ENCODE assay signal across 9 cellular contexts in genomic region chrX:140764401-140764919, GRCh38. TPM values are rescaled to one million over a fixed set of nuclear protein-coding genes. Genes with fewer than 3 reads are reported as not detected.
DNase-seq lines count a peak whose midpoint lies in the region; ATAC-seq and TF ChIP-seq lines count a peak whose summit lies in the region.
"Had no signal": no experiment of that assay in that cellular context is flagged by ENCODE, and none has a peak within 500 bp of the region (broad histone marks: within the 10 kb centered on the region; RNA-seq: fewer than 3 reads in every experiment).

No MANE protein-coding gene starts in this region.

- H3K4me3 ChIP-seq in PC-3 (ENCODE audit: low read length), result peak overlapping the region; percentile 98
- H3K4me3 ChIP-seq in esophagus muscularis mucosa, result peak overlapping the region; percentile 40 to 53 (median 44)
- peak overlapping the region; percentile 49 for H3K4me3 ChIP-seq in neural progenitor cell
- H3K4me3 ChIP-seq: lung had no signal

- H3K27me3 Mint-ChIP-seq in neural progenitor cell (ENCODE audit: insufficient read depth, low read depth) (peaks cover 4% of the 10 kb centered on the region), immature natural killer cell (ENCODE audit: low read depth in 3 of 3) (peaks cover 7 to 8% (median 8%) of the 10 kb centered on the region in 3 donors)

- H3K36me3 Mint-ChIP-seq in neural progenitor cell, result no peaks in the 10 kb centered on the region
- no peaks in the 10 kb centered on the region for H3K36me3 Mint-ChIP-seq in immature natural killer cell

- WGBS in esophagus muscularis mucosa, result 25% methylated on average over 26 of the region's 31 CpGs

- H3K27ac Mint-ChIP-seq in neural progenitor cell, result no peak overlapping the region
- no peak overlapping the region for H3K27ac Mint-ChIP-seq in immature natural killer cell

- TF ChIP-seq CTCF in PC-3 (conservative IDR thresholded peaks at IDR 0.05; ENCODE audit: low read depth, low read length) (no peak), esophagus muscularis mucosa (IDR thresholded peaks at IDR 0.05) (no peak), neural progenitor cell (IDR thresholded peaks at IDR 0.05) (no peak)

- H3K9ac ChIP-seq in PC-3 (ENCODE audit: low read length) (peak overlapping the region; percentile 80), neural progenitor cell (no peak overlapping the region)

- H3K36me3 ChIP-seq in PC-3 (ENCODE audit: low read depth, low read length) (no peaks in the 10 kb centered on the region), esophagus muscularis mucosa (no peaks in the 10 kb centered on the region), neural progenitor cell (no peaks in the 10 kb centered on the region)

- POLR2A ChIA-PET in PC-3 (lab: Charles Lee; ENCODE audit: unreplicated experiment), result no interaction called here

- intact Hi-C loops in PC-3 (cut with micrococcal nuclease) (loop anchor here (2.0 to 10.0 kb wide), 3 partner anchors 148 to 1170 kb away; no protein-coding TSS in a partner anchor), esophagus muscularis mucosa (cut with DNase I) (no loop called here)

- peak overlapping the region; percentile 99 for H2AFZ ChIP-seq in PC-3 (ENCODE audit: low read length)
- H2AFZ ChIP-seq in neural progenitor cell (replicated peaks), result no peak overlapping the region

- H3F3A ChIP-seq in PC-3 (ENCODE audit: low read length, unreplicated experiment), result no peaks in the 10 kb centered on the region
- no peaks in the 10 kb centered on the region for H3F3A ChIP-seq in neural progenitor cell (ENCODE audit: low read depth)

- H3K4me2 ChIP-seq in PC-3 (ENCODE audit: low read length), result peak overlapping the region; percentile 89
- H3K4me2 ChIP-seq in neural progenitor cell, result peak overlapping the region; percentile 76

- H3K4me1 Mint-ChIP-seq in neural progenitor cell (peaks cover 17% of the 10 kb centered on the region), immature natural killer cell (peaks cover 3 to 6% of the 10 kb centered on the region in 2 donors)

- H3K27ac ChIP-seq in PC-3 (ENCODE audit: low read length) (peak overlapping the region; percentile 36; the same call in 1 of the 2 replicates), esophagus muscularis mucosa (replicated peaks in 1 of 4) (no peak overlapping the region), neural progenitor cell (no peak overlapping the region)

- CTCF ChIA-PET in PC-3 (lab: Charles Lee), result interaction anchor here (0.6 to 1.4 kb wide), 2 partner anchors 54 to 154 kb away, joined by 8 read pairs; no protein-coding TSS in a partner anchor

- peak overlapping the region; percentile 88 for H3K4me3 Mint-ChIP-seq in neural progenitor cell
- H3K4me3 Mint-ChIP-seq in immature natural killer cell, result peak overlapping the region in 1 of 5 donors; percentile 42

- no peaks in the 10 kb centered on the region for H3K9me3 Mint-ChIP-seq in neural progenitor cell
- no peaks in the 10 kb centered on the region for H3K9me3 Mint-ChIP-seq in immature natural killer cell

- H3K9me3 ChIP-seq in PC-3 (ENCODE audit: low read length) (no peaks in the 10 kb centered on the region), esophagus muscularis mucosa (no peaks in the 10 kb centered on the region), neural progenitor cell (ENCODE audit: low read depth) (no peaks in the 10 kb centered on the region)

- no peak for TF ChIP-seq EP300 in esophagus muscularis mucosa (IDR thresholded peaks at IDR 0.05)

- no peaks in the 10 kb centered on the region for H3K9me2 ChIP-seq in PC-3 (replicated peaks; ENCODE audit: low read length)

- H3K27me3 ChIP-seq in PC-3 (ENCODE audit: low read length), result no peaks in the 10 kb centered on the region
- peaks cover 0 to 13% (median 6%) of the 10 kb centered on the region in 4 donors for H3K27me3 ChIP-seq in esophagus muscularis mucosa
- H3K27me3 ChIP-seq in neural progenitor cell, result peaks cover 19% of the 10 kb centered on the region

- H3K79me2 ChIP-seq in PC-3 (ENCODE audit: low read length) (peaks cover 46% of the 10 kb centered on the region), neural progenitor cell (ENCODE audit: low read depth) (no peaks in the 10 kb centered on the region)

- peak; percentile 81 for ATAC-seq in PC-3
- ATAC-seq in GM21786 (IDR thresholded peaks at IDR 0.05; ENCODE audit: unreplicated experiment), result no peak

- no TSS peak for BruUV-seq in PC-3 (replicated peaks; lab: Mats Ljungman, UMichigan)

- TF ChIP-seq POLR2A in esophagus muscularis mucosa (IDR thresholded peaks at IDR 0.05; ENCODE audit: low read depth), result no peak

- H4K20me1 ChIP-seq in PC-3 (ENCODE audit: low read length) (no peaks in the 10 kb centered on the region), neural progenitor cell (ENCODE audit: low read depth) (no peaks in the 10 kb centered on the region)

- DNase-seq in Daoy (ENCODE audit: low read depth) (peak; percentile 24), PC-3 (peak; percentile 58), esophagus muscularis mucosa (ENCODE audit: extremely low spot score) (no peak), neural progenitor cell (ENCODE audit: low spot score) (peak; percentile 59), midbrain (lab: John Stamatoyannopoulos, UW) (no peak), immature natural killer cell (no peak)
- DNase-seq in central memory CD4-positive, alpha-beta T cell, result no peak

- H3K4me1 ChIP-seq in PC-3 (ENCODE audit: insufficient read depth, low read length) (peaks cover 10% of the 10 kb centered on the region; the same call in 1 of the 2 replicates), esophagus muscularis mucosa (peaks cover 0 to 14% (median 11%) of the 10 kb centered on the region in 4 donors), neural progenitor cell (no peaks in the 10 kb centered on the region)

RNA-seq across cellular contexts. Expression of gene LINC00632, which starts 54.9 kb away (rescaled TPM):
- 0.06 and 0.17 TPM in 2 replicates for total RNA-seq in Daoy (2014; rRNA removed; shearing (Covaris generic))
- 15.4 and 16.0 TPM in 2 replicates for total RNA-seq in PC-3 (2014; rRNA removed)
- total RNA-seq in esophagus muscularis mucosa, result 10 to 100 TPM; 11.4 to 22.8 (median 14.9) TPM
- total RNA-seq in neural progenitor cell (ENCODE audit: low replicate concordance), result 12.0 and 13.7 TPM in 2 replicates
- polyA plus RNA-seq in immature natural killer cell, result not detected

Comparison
In these comparisons a context has a peak if more than half of its experiments do, and no peak if none do; other contexts are left out.
1. DNase-seq: peak in Daoy (single experiment), PC-3 (single experiment) and neural progenitor cell (single experiment); none in esophagus muscularis mucosa (single experiment), central memory CD4-positive, alpha-beta T cell (single experiment), midbrain (single experiment) and immature natural killer cell (0 of 3).
2. H3K4me3 ChIP-seq: peak in every context shown above with its lines; median percentile 98 in PC-3; 49 in neural progenitor cell; 44 in esophagus muscularis mucosa.
3. RNA of gene LINC00632, which starts 54.9 kb away (total RNA-seq): 11.4 to 22.8 TPM in esophagus muscularis mucosa, 15.4 to 16.0 TPM in PC-3 and 12.0 to 13.7 TPM in neural progenitor cell; 0.06 to 0.17 TPM in Daoy; every median in the first group is over 10 times any median in the second.